In genomic region chr1:228283043-228283371, GRCh38 we compare ENCODE assay signal across 30 cellular contexts.
DNase-seq lines count a peak whose midpoint lies in the region; ATAC-seq and TF ChIP-seq lines count a peak whose summit lies in the region.
"Had no signal": no experiment of that assay in that cellular context is flagged by ENCODE, and none has a peak within 500 bp of the region (broad histone marks: within the 10 kb centered on the region; RNA-seq: fewer than 3 reads in every experiment).

No MANE protein-coding gene starts in this region.

- H3K4me1 ChIP-seq in endodermal cell (ENCODE audit: control insufficient read depth, insufficient read depth, low read length) (no peaks in the 10 kb centered on the region), lower lobe of right lung (no peaks in the 10 kb centered on the region), upper lobe of left lung (no peaks in the 10 kb centered on the region)
- H3K4me1 ChIP-seq: body of pancreas, esophagus muscularis mucosa, prostate gland, uterus had no signal

- no peak overlapping the region for H3K4me3 Mint-ChIP-seq in endodermal cell
- H3K4me3 Mint-ChIP-seq: activated T-helper 17 cell treated with anti-CD3 and anti-CD28 coated beads, Interleukin-2, amount 50 U/mL, for 72 hours; effector memory CD8-positive, alpha-beta T cell; stimulated activated effector memory CD8-positive, alpha-beta T cell treated with anti-CD3 and anti-CD28 coated beads, Interleukin-12 subunit alpha, Interleukin-12 subunit beta, amount 100 ng/mL, for 72 hours; T-helper 2 cell treated with Interferon-gamma antibody and Interleukin-4, amounts not matched to agents 5 μg/mL and 100 μg/mL, for 36 hours had no signal

- H3K27ac Mint-ChIP-seq in endodermal cell, result no peak overlapping the region
- H3K27ac Mint-ChIP-seq: activated T-helper 17 cell treated with anti-CD3 and anti-CD28 coated beads, Interleukin-2, amount 50 U/mL, for 72 hours; stimulated activated effector memory CD8-positive, alpha-beta T cell treated with anti-CD3 and anti-CD28 coated beads, Interleukin-12 subunit alpha, Interleukin-12 subunit beta, amount 100 ng/mL, for 72 hours; T-helper 2 cell treated with Interferon-gamma antibody and Interleukin-4, amounts not matched to agents 5 μg/mL and 100 μg/mL, for 36 hours had no signal

- H3K36me3 Mint-ChIP-seq in endodermal cell (ENCODE audit: low read depth), result peaks cover 31% of the 10 kb centered on the region

- no peak for TF ChIP-seq POLR2A in upper lobe of left lung (IDR thresholded peaks at IDR 0.05)

- H3K27me3 ChIP-seq in endodermal cell (ENCODE audit: control insufficient read depth, insufficient read depth, low read length, poor library complexity, severe bottlenecking) (no peaks in the 10 kb centered on the region), lower lobe of right lung (ENCODE audit: low read depth) (no peaks in the 10 kb centered on the region), upper lobe of left lung (no peaks in the 10 kb centered on the region)
- H3K27me3 ChIP-seq: body of pancreas, esophagus muscularis mucosa, uterus had no signal

- H3K27me3 Mint-ChIP-seq in endodermal cell (ENCODE audit: insufficient read depth), result no peaks in the 10 kb centered on the region
- H3K27me3 Mint-ChIP-seq: activated T-helper 17 cell treated with anti-CD3 and anti-CD28 coated beads, Interleukin-2, amount 50 U/mL, for 72 hours; effector memory CD8-positive, alpha-beta T cell had no signal

- no peaks in the 10 kb centered on the region for H3K9me3 Mint-ChIP-seq in endodermal cell
- H3K9me3 Mint-ChIP-seq: activated T-helper 17 cell treated with anti-CD3 and anti-CD28 coated beads, Interleukin-2, amount 50 U/mL, for 72 hours; effector memory CD8-positive, alpha-beta T cell; stimulated activated effector memory CD8-positive, alpha-beta T cell treated with anti-CD3 and anti-CD28 coated beads, Interleukin-12 subunit alpha, Interleukin-12 subunit beta, amount 100 ng/mL, for 72 hours; T-helper 2 cell treated with Interferon-gamma antibody and Interleukin-4, amounts not matched to agents 5 μg/mL and 100 μg/mL, for 36 hours had no signal

- no peak for TF ChIP-seq EP300 in upper lobe of left lung (IDR thresholded peaks at IDR 0.05)

- no peak overlapping the region for H3K9ac ChIP-seq in endodermal cell (ENCODE audit: extremely low read depth, low read length, poor library complexity, severe bottlenecking)
- H3K9ac ChIP-seq: KMS-11, SK-N-SH had no signal

- H3K4me3 ChIP-seq in endodermal cell (ENCODE audit: low read length) (no peak overlapping the region), lower lobe of right lung (no peak overlapping the region), upper lobe of left lung (no peak overlapping the region)
- H3K4me3 ChIP-seq: body of pancreas, esophagus muscularis mucosa, lung, prostate gland, smooth muscle cell, uterus had no signal

- ATAC-seq in Right ventricle myocardium inferior, result no peak
- no peak for ATAC-seq in lower lobe of right lung
- ATAC-seq in upper lobe of left lung (ENCODE audit: low FRiP score in 2 of 2), result no peak
- ATAC-seq in HG02571 (IDR thresholded peaks at IDR 0.05; ENCODE audit: unreplicated experiment), result no peak
- ATAC-seq: activated T-helper 17 cell treated with anti-CD3 and anti-CD28 coated beads, Interleukin-2, amount 50 U/mL, for 72 hours; body of pancreas; effector memory CD8-positive, alpha-beta T cell; stimulated activated effector memory CD8-positive, alpha-beta T cell treated with anti-CD3 and anti-CD28 coated beads, Interleukin-12 subunit alpha, Interleukin-12 subunit beta, amount 100 ng/mL, for 72 hours had no signal

- H3K36me3 ChIP-seq in endodermal cell (ENCODE audit: control insufficient read depth, insufficient read depth, low read length) (peaks cover 12% of the 10 kb centered on the region), lower lobe of right lung (peaks cover 56% of the 10 kb centered on the region), upper lobe of left lung (peaks cover 0 to 76% (median 26%) of the 10 kb centered on the region in 4 donors)
- H3K36me3 ChIP-seq: prostate gland, uterus had no signal

- H3K27ac ChIP-seq in endodermal cell (ENCODE audit: low read depth, low read length) (no peak overlapping the region), lower lobe of right lung (no peak overlapping the region), upper lobe of left lung (no peak overlapping the region)
- H3K27ac ChIP-seq: body of pancreas, esophagus muscularis mucosa, KMS-11, prostate gland, uterus, VCaP had no signal

- peak; percentile 37 for TF ChIP-seq CTCF in endodermal cell (conservative IDR thresholded peaks at IDR 0.05)
- TF ChIP-seq CTCF in lower lobe of right lung (IDR thresholded peaks at IDR 0.05), result no peak
- no peak for TF ChIP-seq CTCF in upper lobe of left lung (IDR thresholded peaks at IDR 0.05)

- intact Hi-C loops in Right ventricle myocardium inferior (cut with DNase I) (no loop called here), cardiac septum (cut with DNase I) (no loop called here), lower lobe of right lung (cut with DNase I) (no loop called here)

- H3K9me3 ChIP-seq in endodermal cell (ENCODE audit: control insufficient read depth, low read length), result no peaks in the 10 kb centered on the region
- no peaks in the 10 kb centered on the region for H3K9me3 ChIP-seq in lower lobe of right lung
- H3K9me3 ChIP-seq in upper lobe of left lung, result no peaks in the 10 kb centered on the region
- H3K9me3 ChIP-seq: body of pancreas, esophagus muscularis mucosa, prostate gland, SK-N-SH, uterus had no signal

- no peaks in the 10 kb centered on the region for H3K4me1 Mint-ChIP-seq in endodermal cell
- H3K4me1 Mint-ChIP-seq: activated T-helper 17 cell treated with anti-CD3 and anti-CD28 coated beads, Interleukin-2, amount 50 U/mL, for 72 hours; stimulated activated effector memory CD8-positive, alpha-beta T cell treated with anti-CD3 and anti-CD28 coated beads, Interleukin-12 subunit alpha, Interleukin-12 subunit beta, amount 100 ng/mL, for 72 hours had no signal

- WGBS in endodermal cell (ENCODE audit: insufficient coverage in 1 of 2, insufficient read length in 1 of 2), 2 experiments, result 92 to 93% methylated on average over 22 of the region's 22 CpGs
- WGBS in upper lobe of left lung, 2 donors, result 91% methylated on average over 12 of the region's 22 CpGs; no CpG with 5 or more reads in 1 of the 2 donors

- DNase-seq in Right ventricle myocardium inferior (ENCODE audit: missing footprints) (peak; percentile 64), cardiac septum (ENCODE audit: low spot score) (no peak), endodermal cell (peak; percentile 69), lower lobe of right lung (peak; percentile 36), upper lobe of left lung (peak; percentile 6 to 81), dermis blood vessel endothelial cell (no peak), mucosa of gallbladder (ENCODE audit: low spot score) (no peak)
- DNase-seq: activated CD4-positive, alpha-beta T cell treated with anti-CD3 and anti-CD28 coated beads, Interleukin-2, amount 50 U/mL, for 1 hour; activated CD8-positive, alpha-beta memory T cell treated with anti-CD3 and anti-CD28 coated beads, Interleukin-2, amount 50 U/mL, for 4 hours; COR-L47; DND-41; effector memory CD8-positive, alpha-beta T cell; foreskin melanocyte; NCI-H146; NCI-H2171 treated with DMSO at 0.1 percent for 48 hours; NCI-H526 treated with DMSO at 0.1 percent for 48 hours; SK-N-SH; stimulated activated CD4-positive, alpha-beta T cell treated with anti-CD3 and anti-CD28 coated beads, Interleukin-2, amount 100 ng/mL, for 48 hours had no signal

Comparison
In these comparisons a context has a peak if more than half of its experiments do, and no peak if none do; other contexts are left out.
1. DNase-seq: peak in Right ventricle myocardium inferior (single experiment), endodermal cell (single experiment), lower lobe of right lung (single experiment) and upper lobe of left lung (2 of 2); none in cardiac septum (single experiment), dermis blood vessel endothelial cell (single experiment) and mucosa of gallbladder (single experiment).